Comparison of ENCODE assay signal across 38 cellular contexts in the genomic region with DNA sequence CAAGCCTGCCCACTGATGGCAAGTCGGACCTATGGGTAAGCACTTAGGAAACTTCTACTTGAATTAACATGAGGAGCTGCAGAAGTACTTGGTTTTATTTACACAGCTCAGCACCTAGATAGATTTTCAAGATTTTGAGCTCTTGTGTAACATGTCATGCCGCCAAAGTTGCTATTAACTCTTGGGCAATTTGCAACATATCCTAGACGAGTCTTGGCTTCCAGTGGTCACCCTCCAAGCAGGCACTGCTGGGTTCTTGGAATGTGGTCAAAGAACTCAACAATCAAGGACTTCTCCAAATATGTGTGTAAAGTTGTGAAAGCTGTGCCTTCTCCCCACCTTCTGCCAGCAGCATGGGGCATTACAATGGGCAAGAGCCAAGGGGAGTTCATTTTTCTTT. TPM values are rescaled to one million over a fixed set of nuclear protein-coding genes. Genes with fewer than 3 reads are reported as not detected.
DNase-seq lines count a peak whose midpoint lies in the region; ATAC-seq and TF ChIP-seq lines count a peak whose summit lies in the region.
"Had no signal": no experiment of that assay in that cellular context is flagged by ENCODE, and none has a peak within 500 bp of the region (broad histone marks: within the 10 kb centered on the region; RNA-seq: fewer than 3 reads in every experiment).

No MANE protein-coding gene starts in this region.

- CTCF ChIA-PET in MCF 10A (lab: Yijun Ruan, JAX) (interaction anchor here (0.9 to 1.2 kb wide), 2 partner anchors 12 to 562 kb away, joined by 3 read pairs; no protein-coding TSS in a partner anchor), mammary epithelial cell (lab: Charles Lee; ENCODE audit: low non-redundant PET) (no interaction called here), WTC11 (lab: Charles Lee) (no interaction called here)

- DNase-seq in MCF 10A (ENCODE audit: unreplicated experiment) = peak; percentile 23
- no peak for DNase-seq in mammary epithelial cell
- peak; percentile 27 for DNase-seq in NOMO-1 treated with DMSO at 0.1 percent for 48 hours (lab: John Stamatoyannopoulos, UW; ENCODE audit: unreplicated experiment)
- DNase-seq in left lung = no peak
- DNase-seq in upper lobe of left lung = peak in 1 of 2 donors; percentile 74
- no peak for DNase-seq in WTC11 (ENCODE audit: low spot score)
- DNase-seq in inferior parietal cortex (ENCODE audit: extremely low spot score) = no peak
- no peak for DNase-seq in kidney glomerular epithelial cell (lab: John Stamatoyannopoulos, UW)
- DNase-seq: activated CD4-positive, alpha-beta memory T cell treated with anti-CD3 and anti-CD28 coated beads, Interleukin-2, amount 10 ng/mL, durations not matched to agents 7 days and 5 days; activated CD8-positive, alpha-beta memory T cell treated with anti-CD3 and anti-CD28 coated beads, Interleukin-2, amount 50 U/mL, for 48 hours; activated naive CD4-positive, alpha-beta T cell treated with anti-CD3 and anti-CD28 coated beads for 36 hours; adrenal gland; AML-193; body of pancreas; CD8-positive, alpha-beta T cell; effector memory CD8-positive, alpha-beta T cell; erythroblast; foreskin fibroblast; HCEC 1CT; heart left ventricle; Karpas-422; natural killer cell; NCI-H1048; NCI-H1694; NCI-H2171; nucleus accumbens; testis had no signal

- no peaks in the 10 kb centered on the region for H3K79me2 ChIP-seq in mammary epithelial cell (ENCODE audit: insufficient read depth, low read length)

- H3K4me3 Mint-ChIP-seq in MCF 10A (ENCODE audit: unreplicated experiment) = no peak overlapping the region
- H3K4me3 Mint-ChIP-seq in WTC11 = no peak overlapping the region
- H3K4me3 Mint-ChIP-seq: activated CD4-positive, alpha-beta memory T cell treated with anti-CD3 and anti-CD28 coated beads, Interleukin-2, amount 10 ng/mL, durations not matched to agents 7 days and 5 days; activated naive CD4-positive, alpha-beta T cell treated with anti-CD3 and anti-CD28 coated beads for 36 hours; CD8-positive, alpha-beta T cell; central memory CD8-positive, alpha-beta T cell; effector memory CD8-positive, alpha-beta T cell; natural killer cell; stimulated activated memory B cell treated with anti-CD40 and anti-IgM and Interleukin-4, amounts not matched to agents 10 μg/mL and 1 μg/mL and 100 μg/mL, for 72 hours; T-helper 1 cell treated with Interleukin-12 subunit alpha and Interleukin-12 subunit beta and Interleukin-4 antibody, amounts not matched to agents 30 μg/mL and 1 μg/mL, for 36 hours had no signal

- POLR2A ChIA-PET in MCF 10A (lab: Yijun Ruan, JAX) (no interaction called here), WTC11 (lab: Charles Lee) (no interaction called here)

- H4K20me1 ChIP-seq in mammary epithelial cell (ENCODE audit: insufficient read depth, low read length) = no peaks in the 10 kb centered on the region

- H3K4me1 ChIP-seq in mammary epithelial cell (ENCODE audit: insufficient read depth, low read length) (no peaks in the 10 kb centered on the region), left lung (no peaks in the 10 kb centered on the region), upper lobe of left lung (peaks cover 0 to 17% (median 5%) of the 10 kb centered on the region in 4 donors)
- H3K4me1 ChIP-seq: adrenal gland, body of pancreas, heart left ventricle, testis had no signal

- H3K9me3 ChIP-seq in mammary epithelial cell (replicated peaks; ENCODE audit: insufficient read depth, low read length) (no peaks in the 10 kb centered on the region), left lung (no peaks in the 10 kb centered on the region), upper lobe of left lung (no peaks in the 10 kb centered on the region)
- H3K9me3 ChIP-seq: adrenal gland, body of pancreas, heart left ventricle, testis had no signal

- H3K27me3 ChIP-seq in mammary epithelial cell (ENCODE audit: insufficient read depth, low read length) (no peaks in the 10 kb centered on the region), left lung (no peaks in the 10 kb centered on the region), upper lobe of left lung (no peaks in the 10 kb centered on the region)
- H3K27me3 ChIP-seq: body of pancreas, testis had no signal

- no peak overlapping the region for H3K27ac Mint-ChIP-seq in MCF 10A (ENCODE audit: low read depth, unreplicated experiment)
- H3K27ac Mint-ChIP-seq in WTC11 = no peak overlapping the region
- H3K27ac Mint-ChIP-seq: activated CD4-positive, alpha-beta memory T cell treated with anti-CD3 and anti-CD28 coated beads, Interleukin-2, amount 10 ng/mL, durations not matched to agents 7 days and 5 days; activated naive CD4-positive, alpha-beta T cell treated with anti-CD3 and anti-CD28 coated beads for 36 hours; CD8-positive, alpha-beta T cell; effector memory CD8-positive, alpha-beta T cell; natural killer cell; stimulated activated memory B cell treated with anti-CD40 and anti-IgM and Interleukin-4, amounts not matched to agents 10 μg/mL and 1 μg/mL and 100 μg/mL, for 72 hours; T-helper 1 cell treated with Interleukin-12 subunit alpha and Interleukin-12 subunit beta and Interleukin-4 antibody, amounts not matched to agents 30 μg/mL and 1 μg/mL, for 36 hours had no signal

- intact Hi-C loops in MCF 10A (cut with micrococcal nuclease) (no loop called here), mammary epithelial cell (cut with micrococcal nuclease) (no loop called here), left lung (cut with DNase I) (no loop called here)

- H3K36me3 ChIP-seq in mammary epithelial cell (ENCODE audit: insufficient read depth, low read length) (no peaks in the 10 kb centered on the region), left lung (no peaks in the 10 kb centered on the region), upper lobe of left lung (no peaks in the 10 kb centered on the region)
- H3K36me3 ChIP-seq: adrenal gland, heart left ventricle had no signal

- WGBS in mammary epithelial cell (ENCODE audit: low coverage, missing lambda C conversion rate) = 24% methylated on average over 3 of the region's 3 CpGs
- WGBS in upper lobe of left lung, 2 donors = 35 to 41% methylated on average over 3 of the region's 3 CpGs

- TF ChIP-seq POLR2A in upper lobe of left lung (IDR thresholded peaks at IDR 0.05) = no peak

- H3K27me3 Mint-ChIP-seq in MCF 10A (ENCODE audit: insufficient read depth, unreplicated experiment) (no peaks in the 10 kb centered on the region), WTC11 (ENCODE audit: low read depth) (no peaks in the 10 kb centered on the region)

- H3K9me3 Mint-ChIP-seq in MCF 10A (ENCODE audit: unreplicated experiment) (no peaks in the 10 kb centered on the region), WTC11 (peaks cover 9% of the 10 kb centered on the region)
- H3K9me3 Mint-ChIP-seq: activated CD4-positive, alpha-beta memory T cell treated with anti-CD3 and anti-CD28 coated beads, Interleukin-2, amount 10 ng/mL, durations not matched to agents 7 days and 5 days; activated naive CD4-positive, alpha-beta T cell treated with anti-CD3 and anti-CD28 coated beads for 36 hours; CD8-positive, alpha-beta T cell; central memory CD8-positive, alpha-beta T cell; effector memory CD8-positive, alpha-beta T cell; natural killer cell; stimulated activated memory B cell treated with anti-CD40 and anti-IgM and Interleukin-4, amounts not matched to agents 10 μg/mL and 1 μg/mL and 100 μg/mL, for 72 hours; T-helper 1 cell treated with Interleukin-12 subunit alpha and Interleukin-12 subunit beta and Interleukin-4 antibody, amounts not matched to agents 30 μg/mL and 1 μg/mL, for 36 hours had no signal

- no peak overlapping the region for H3K27ac ChIP-seq in mammary epithelial cell (ENCODE audit: insufficient read depth, low read depth, low read length)
- no peak overlapping the region for H3K27ac ChIP-seq in left lung
- H3K27ac ChIP-seq in upper lobe of left lung = peak overlapping the region in 2 of 4 donors; percentile 45 to 53
- H3K27ac ChIP-seq: adrenal gland, body of pancreas, heart left ventricle, SK-N-MC, testis had no signal

- ATAC-seq in left lung (peak; percentile 84), upper lobe of left lung (ENCODE audit: low FRiP score in 2 of 2) (peak; percentile 53 to 85), WTC11 (no peak)
- ATAC-seq: body of pancreas; CD8-positive, alpha-beta T cell; effector memory CD8-positive, alpha-beta T cell; heart left ventricle; HepG2; natural killer cell; stimulated activated memory B cell treated with anti-CD40 and anti-IgM and Interleukin-4, amounts not matched to agents 10 μg/mL and 1 μg/mL and 100 μg/mL, for 72 hours had no signal

- no TSS peak for BruUV-seq in MCF 10A (replicated peaks; lab: Mats Ljungman, UMichigan)
- BruUV-seq in mammary epithelial cell (replicated peaks; lab: Mats Ljungman, UMichigan) = no TSS peak

- no peak overlapping the region for H3K9ac ChIP-seq in mammary epithelial cell (ENCODE audit: insufficient read depth, low read length)

- no peak overlapping the region for H2AFZ ChIP-seq in mammary epithelial cell (ENCODE audit: low read depth, low read length)

- H3K36me3 Mint-ChIP-seq in MCF 10A (ENCODE audit: insufficient read depth, unreplicated experiment) = no peaks in the 10 kb centered on the region
- H3K36me3 Mint-ChIP-seq in WTC11 = no peaks in the 10 kb centered on the region
- H3K36me3 Mint-ChIP-seq: CD8-positive, alpha-beta T cell; natural killer cell; stimulated activated memory B cell treated with anti-CD40 and anti-IgM and Interleukin-4, amounts not matched to agents 10 μg/mL and 1 μg/mL and 100 μg/mL, for 72 hours had no signal

- H3K4me1 Mint-ChIP-seq in MCF 10A (ENCODE audit: insufficient read depth, unreplicated experiment) (no peaks in the 10 kb centered on the region), WTC11 (peaks cover 6% of the 10 kb centered on the region; the same call in 1 of the 2 replicates)
- H3K4me1 Mint-ChIP-seq: activated CD4-positive, alpha-beta memory T cell treated with anti-CD3 and anti-CD28 coated beads, Interleukin-2, amount 10 ng/mL, durations not matched to agents 7 days and 5 days; central memory CD8-positive, alpha-beta T cell; natural killer cell had no signal

- dilution Hi-C loops in mammary epithelial cell (cut with HindIII; ENCODE audit: low sequenced_read_pairs) = no loop called here

- in situ Hi-C loops in mammary epithelial cell (cut with MboI; ENCODE audit: low sequenced_read_pairs in 2 of 2) = loop anchor here in 1 of 2 donors (25.0 kb wide), 1 partner anchor 323 kb away; no protein-coding TSS in a partner anchor

- TF ChIP-seq CTCF in MCF 10A (IDR thresholded peaks at IDR 0.05; ENCODE audit: unreplicated experiment) (no peak), mammary epithelial cell (conservative IDR thresholded peaks at IDR 0.05 in 1 of 2, IDR thresholded peaks at IDR 0.05 in 1 of 2; ENCODE audit: extremely low read depth in 1 of 2, insufficient read depth in 1 of 2, low read depth in 1 of 2, low read length in 2 of 2) (no peak), left lung (IDR thresholded peaks at IDR 0.05) (no peak), upper lobe of left lung (IDR thresholded peaks at IDR 0.05) (no peak), WTC11 (IDR thresholded peaks at IDR 0.05) (no peak)

- H3K4me2 ChIP-seq in mammary epithelial cell (ENCODE audit: insufficient read depth, low read depth, low read length) = no peak overlapping the region

- peak in 1 of 4 donors; percentile 47 for TF ChIP-seq EP300 in upper lobe of left lung (IDR thresholded peaks at IDR 0.05)

- no peak overlapping the region for H3K4me3 ChIP-seq in mammary epithelial cell (replicated peaks in 1 of 3; ENCODE audit: insufficient read depth in 1 of 3, low read depth in 2 of 3, low read length in 3 of 3)
- no peak overlapping the region for H3K4me3 ChIP-seq in left lung
- no peak overlapping the region for H3K4me3 ChIP-seq in upper lobe of left lung
- H3K4me3 ChIP-seq: adrenal gland, body of pancreas, heart left ventricle, SK-N-MC, testis had no signal

RNA-seq across cellular contexts. Expression of gene GUCA2B, which starts 17.8 kb away (rescaled TPM):
- total RNA-seq in MCF 10A (2022) (not detected in 2 replicates), mammary epithelial cell (not detected), left lung (not detected), upper lobe of left lung (not detected), WTC11 (2021) (not detected in 3 replicates)
- not detected for polyA plus RNA-seq in mammary epithelial cell
- polyA minus RNA-seq in mammary epithelial cell = not detected
- total RNA-seq: activated CD4-positive, alpha-beta memory T cell treated with anti-CD3 and anti-CD28 coated beads, Interleukin-2, amount 10 ng/mL, durations not matched to agents 7 days and 5 days; activated naive CD4-positive, alpha-beta T cell treated with anti-CD3 and anti-CD28 coated beads for 36 hours; adrenal gland; body of pancreas; CD8-positive, alpha-beta T cell; heart left ventricle; HepG2; mononuclear cell; natural killer cell; NCI-H460; OCI-LY7; pulmonary artery endothelial cell; testis had no signal
- polyA plus RNA-seq: adrenal gland, heart left ventricle, HepG2, keratinocyte had no signal

RNA-seq across cellular contexts. Expression of gene GUCA2A, which starts 29.1 kb away (rescaled TPM):
- not detected in 2 replicates for total RNA-seq in MCF 10A (2022)
- not detected for total RNA-seq in mammary epithelial cell
- polyA plus RNA-seq in mammary epithelial cell = not detected
- polyA minus RNA-seq in mammary epithelial cell = not detected
- total RNA-seq in left lung = not detected
- under 1 TPM in 1 of 6 donors, not detected in 5; 0.47 TPM for total RNA-seq in upper lobe of left lung
- not detected in 3 replicates for total RNA-seq in WTC11 (2021)
- total RNA-seq: activated CD4-positive, alpha-beta memory T cell treated with anti-CD3 and anti-CD28 coated beads, Interleukin-2, amount 10 ng/mL, durations not matched to agents 7 days and 5 days; activated naive CD4-positive, alpha-beta T cell treated with anti-CD3 and anti-CD28 coated beads for 36 hours; adrenal gland; body of pancreas; CD8-positive, alpha-beta T cell; heart left ventricle; HepG2; lower leg skin; mononuclear cell; natural killer cell; NCI-H460; OCI-LY7; pulmonary artery endothelial cell; testis had no signal
- polyA plus RNA-seq: heart left ventricle, HepG2, keratinocyte had no signal

Comparison
In these comparisons a context has a peak if more than half of its experiments do, and no peak if none do; other contexts are left out.
1. DNase-seq: peak in MCF 10A (single experiment) and NOMO-1 treated with DMSO at 0.1 percent for 48 hours (single experiment); none in mammary epithelial cell (single experiment), left lung (0 of 2), WTC11 (single experiment), inferior parietal cortex (single experiment) and kidney glomerular epithelial cell (single experiment).